1 cellular context compared by ENCODE assay signal in the genomic region with DNA sequence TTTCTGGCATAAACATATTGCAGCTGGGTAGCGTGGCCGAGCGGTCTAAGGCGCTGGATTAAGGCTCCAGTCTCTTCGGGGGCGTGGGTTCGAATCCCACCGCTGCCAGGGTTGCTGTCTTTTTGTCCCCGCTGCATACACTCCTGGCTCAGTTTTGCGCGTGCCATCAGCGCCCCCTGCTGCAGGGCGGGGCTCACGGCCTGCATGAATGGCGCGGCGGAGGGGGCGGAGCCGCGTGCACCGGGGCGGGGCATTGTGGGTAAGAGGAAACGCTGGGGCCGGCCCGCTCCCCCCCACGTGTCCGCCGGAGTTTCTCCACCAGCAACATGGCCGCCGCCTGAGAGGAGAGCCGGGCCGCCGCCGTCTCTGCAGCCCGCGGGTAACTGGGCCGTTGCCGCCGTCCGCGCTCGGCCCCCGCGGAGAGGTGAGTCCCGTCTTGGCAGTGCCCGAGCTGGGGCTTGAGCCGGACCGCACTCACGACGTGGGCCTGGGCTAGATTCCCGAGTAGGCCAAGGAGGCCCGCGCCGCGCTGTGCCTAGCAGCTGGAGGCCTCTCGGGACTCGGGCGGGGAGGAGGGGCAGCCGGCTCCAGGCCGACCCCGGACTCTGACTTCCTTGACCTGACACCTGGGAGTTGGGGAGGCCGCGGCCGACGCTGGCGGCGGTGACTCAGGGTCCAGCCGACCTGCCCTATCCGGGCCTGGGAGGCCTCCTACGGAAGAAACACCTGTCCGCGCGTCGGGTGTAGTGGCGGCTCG.
TF ChIP-seq lines count a peak whose summit lies in the region.

Gene POLR3E, plus strand, starts transcription at position 296 of the 757 bp plus-strand sequence. CDS start 5,560 bp downstream, outside the sequence.

TF ChIP-seq in HepG2, 621 proteins besides CTCF, POLR2A, EP300 and RAD21 (continued from another document and continues in another):
- peak; percentile 83 for TF ChIP-seq PAXIP1 (CRISPR knock-in tag; conservative IDR thresholded peaks at IDR 0.05)
- TF ChIP-seq PRMT3 (CRISPR knock-in tag; IDR thresholded peaks at IDR 0.05; ENCODE audit: borderline replicate concordance, low read depth) = no peak; the same call in 1 of the 2 replicates
- TF ChIP-seq SKI (IDR thresholded peaks at IDR 0.05; ENCODE audit: partially characterized antibody) = peak; percentile 89
- TF ChIP-seq HMGXB4 (CRISPR knock-in tag; IDR thresholded peaks at IDR 0.05; ENCODE audit: borderline replicate concordance in 1 of 2, low read depth in 1 of 2) = peak; percentile 100
- TF ChIP-seq, protein P1, sequence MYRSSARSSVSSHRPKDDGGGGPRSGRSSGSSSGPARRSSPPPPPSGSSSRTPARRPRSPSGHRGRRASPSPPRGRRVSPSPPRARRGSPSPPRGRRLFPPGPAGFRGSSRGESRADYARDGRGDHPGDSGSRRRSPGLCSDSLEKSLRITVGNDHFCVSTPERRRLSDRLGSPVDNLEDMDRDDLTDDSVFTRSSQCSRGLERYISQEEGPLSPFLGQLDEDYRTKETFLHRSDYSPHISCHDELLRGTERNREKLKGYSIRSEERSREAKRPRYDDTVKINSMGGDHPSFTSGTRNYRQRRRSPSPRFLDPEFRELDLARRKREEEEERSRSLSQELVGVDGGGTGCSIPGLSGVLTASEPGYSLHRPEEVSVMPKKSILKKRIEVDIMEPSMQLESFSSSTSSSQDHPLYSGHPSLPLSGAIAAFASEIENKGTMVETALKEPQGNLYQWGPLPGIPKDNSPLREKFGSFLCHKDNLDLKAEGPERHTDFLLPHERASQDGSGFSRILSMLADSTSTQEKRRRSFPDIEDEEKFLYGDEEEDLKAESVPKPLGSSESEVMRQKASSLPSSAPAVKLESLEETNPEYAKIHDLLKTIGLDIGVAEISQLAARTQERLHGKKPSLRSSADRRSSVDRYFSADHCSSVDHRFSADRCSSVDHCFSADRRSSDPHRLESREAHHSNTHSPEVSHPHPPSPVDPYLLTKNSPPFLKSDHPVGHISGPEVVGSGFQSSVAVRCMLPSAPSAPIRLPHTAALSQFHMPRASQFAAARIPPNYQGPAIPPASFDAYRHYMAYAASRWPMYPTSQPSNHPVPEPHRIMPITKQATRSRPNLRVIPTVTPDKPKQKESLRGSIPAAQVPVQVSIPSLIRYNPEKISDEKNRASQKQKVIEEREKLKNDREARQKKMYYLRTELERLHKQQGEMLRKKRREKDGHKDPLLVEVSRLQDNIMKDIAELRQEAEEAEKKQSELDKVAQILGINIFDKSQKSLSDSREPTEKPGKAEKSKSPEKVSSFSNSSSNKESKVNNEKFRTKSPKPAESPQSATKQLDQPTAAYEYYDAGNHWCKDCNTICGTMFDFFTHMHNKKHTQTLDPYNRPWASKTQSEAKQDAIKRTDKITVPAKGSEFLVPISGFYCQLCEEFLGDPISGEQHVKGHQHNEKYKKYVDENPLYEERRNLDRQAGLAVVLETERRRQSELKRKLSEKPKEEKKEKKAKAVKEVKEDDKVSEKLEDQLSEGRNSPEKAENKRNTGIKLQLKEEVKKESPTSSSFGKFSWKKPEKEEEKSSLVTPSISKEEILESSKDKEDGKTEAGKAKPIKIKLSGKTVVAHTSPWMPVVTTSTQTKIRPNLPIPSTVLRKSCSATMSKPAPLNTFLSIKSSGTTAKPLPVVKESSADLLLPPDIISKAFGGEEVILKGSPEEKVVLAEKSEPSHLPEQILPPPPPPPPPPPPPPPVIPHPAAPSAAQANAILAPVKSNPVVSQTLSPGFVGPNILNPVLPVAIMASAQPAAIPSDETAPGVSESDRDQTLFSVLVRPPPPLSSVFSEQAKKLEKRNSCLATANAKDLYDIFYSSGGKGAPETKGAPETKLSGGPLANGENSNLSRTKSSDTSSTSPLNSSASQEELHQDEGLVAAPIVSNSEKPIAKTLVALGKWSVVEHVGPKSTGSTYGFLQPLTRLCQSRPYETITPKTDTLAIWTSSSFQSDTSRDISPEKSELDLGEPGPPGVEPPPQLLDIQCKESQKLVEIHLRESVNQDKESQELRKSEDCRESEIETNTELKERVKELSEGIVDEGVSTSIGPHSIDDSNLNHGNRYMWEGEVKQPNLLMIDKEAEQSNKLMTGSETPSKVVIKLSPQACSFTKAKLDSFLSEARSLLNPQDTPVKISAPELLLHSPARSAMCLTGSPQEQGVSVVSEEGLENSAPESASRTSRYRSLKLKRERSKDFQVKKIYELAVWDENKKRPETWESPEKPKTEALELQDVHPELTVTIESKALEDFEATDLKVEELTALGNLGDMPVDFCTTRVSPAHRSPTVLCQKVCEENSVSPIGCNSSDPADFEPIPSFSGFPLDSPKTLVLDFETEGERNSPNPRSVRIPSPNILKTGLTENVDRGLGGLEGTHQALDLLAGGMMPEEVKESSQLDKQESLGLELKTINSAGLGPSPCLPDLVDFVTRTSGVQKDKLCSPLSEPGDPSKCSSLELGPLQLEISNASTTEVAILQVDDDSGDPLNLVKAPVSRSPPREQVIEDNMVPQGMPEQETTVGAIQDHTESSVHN (CRISPR knock-in tag; IDR thresholded peaks at IDR 0.05) = no peak; the same call in 1 of the 2 replicates
- TF ChIP-seq ZNF256 (CRISPR knock-in tag; conservative IDR thresholded peaks at IDR 0.05) = peak; percentile 62
- peak; percentile 99 for TF ChIP-seq ZNF362 (CRISPR knock-in tag; IDR thresholded peaks at IDR 0.05; ENCODE audit: borderline replicate concordance)
- TF ChIP-seq ZNF24 (IDR thresholded peaks at IDR 0.05) = peak; percentile 100
- peak; percentile 96 for TF ChIP-seq NCOA1 (CRISPR knock-in tag; IDR thresholded peaks at IDR 0.05)
- peak; percentile 52 for TF ChIP-seq E2F1 (CRISPR knock-in tag; IDR thresholded peaks at IDR 0.05)
- TF ChIP-seq, protein P2, sequence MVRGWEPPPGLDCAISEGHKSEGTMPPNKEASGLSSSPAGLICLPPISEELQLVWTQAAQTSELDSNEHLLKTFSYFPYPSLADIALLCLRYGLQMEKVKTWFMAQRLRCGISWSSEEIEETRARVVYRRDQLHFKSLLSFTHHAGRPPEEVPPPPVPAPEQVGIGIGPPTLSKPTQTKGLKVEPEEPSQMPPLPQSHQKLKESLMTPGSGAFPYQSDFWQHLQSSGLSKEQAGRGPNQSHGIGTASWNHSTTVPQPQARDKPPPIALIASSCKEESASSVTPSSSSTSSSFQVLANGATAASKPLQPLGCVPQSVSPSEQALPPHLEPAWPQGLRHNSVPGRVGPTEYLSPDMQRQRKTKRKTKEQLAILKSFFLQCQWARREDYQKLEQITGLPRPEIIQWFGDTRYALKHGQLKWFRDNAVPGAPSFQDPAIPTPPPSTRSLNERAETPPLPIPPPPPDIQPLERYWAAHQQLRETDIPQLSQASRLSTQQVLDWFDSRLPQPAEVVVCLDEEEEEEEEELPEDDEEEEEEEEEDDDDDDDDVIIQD (CRISPR knock-in tag; IDR thresholded peaks at IDR 0.05; ENCODE audit: low read depth) = peak; percentile 90
- TF ChIP-seq HBP1 (CRISPR knock-in tag; IDR thresholded peaks at IDR 0.05; ENCODE audit: low read depth) = peak; percentile 81; the same call in 1 of the 2 replicates
- TF ChIP-seq, protein P3, sequence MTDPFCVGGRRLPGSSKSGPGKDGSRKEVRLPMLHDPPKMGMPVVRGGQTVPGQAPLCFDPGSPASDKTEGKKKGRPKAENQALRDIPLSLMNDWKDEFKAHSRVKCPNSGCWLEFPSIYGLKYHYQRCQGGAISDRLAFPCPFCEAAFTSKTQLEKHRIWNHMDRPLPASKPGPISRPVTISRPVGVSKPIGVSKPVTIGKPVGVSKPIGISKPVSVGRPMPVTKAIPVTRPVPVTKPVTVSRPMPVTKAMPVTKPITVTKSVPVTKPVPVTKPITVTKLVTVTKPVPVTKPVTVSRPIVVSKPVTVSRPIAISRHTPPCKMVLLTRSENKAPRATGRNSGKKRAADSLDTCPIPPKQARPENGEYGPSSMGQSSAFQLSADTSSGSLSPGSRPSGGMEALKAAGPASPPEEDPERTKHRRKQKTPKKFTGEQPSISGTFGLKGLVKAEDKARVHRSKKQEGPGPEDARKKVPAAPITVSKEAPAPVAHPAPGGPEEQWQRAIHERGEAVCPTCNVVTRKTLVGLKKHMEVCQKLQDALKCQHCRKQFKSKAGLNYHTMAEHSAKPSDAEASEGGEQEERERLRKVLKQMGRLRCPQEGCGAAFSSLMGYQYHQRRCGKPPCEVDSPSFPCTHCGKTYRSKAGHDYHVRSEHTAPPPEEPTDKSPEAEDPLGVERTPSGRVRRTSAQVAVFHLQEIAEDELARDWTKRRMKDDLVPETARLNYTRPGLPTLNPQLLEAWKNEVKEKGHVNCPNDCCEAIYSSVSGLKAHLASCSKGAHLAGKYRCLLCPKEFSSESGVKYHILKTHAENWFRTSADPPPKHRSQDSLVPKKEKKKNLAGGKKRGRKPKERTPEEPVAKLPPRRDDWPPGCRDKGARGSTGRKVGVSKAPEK (CRISPR knock-in tag; IDR thresholded peaks at IDR 0.05; ENCODE audit: borderline replicate concordance) = peak; percentile 74; the same call in 1 of the 2 replicates
- TF ChIP-seq ZEB1 (IDR thresholded peaks at IDR 0.05; ENCODE audit: insufficient replicate concordance, low read depth) = peak; percentile 90
- no peak; the same call in 1 of the 2 replicates for TF ChIP-seq KDM5A (IDR thresholded peaks at IDR 0.05; ENCODE audit: borderline replicate concordance, low read length)
- TF ChIP-seq, protein P4, sequence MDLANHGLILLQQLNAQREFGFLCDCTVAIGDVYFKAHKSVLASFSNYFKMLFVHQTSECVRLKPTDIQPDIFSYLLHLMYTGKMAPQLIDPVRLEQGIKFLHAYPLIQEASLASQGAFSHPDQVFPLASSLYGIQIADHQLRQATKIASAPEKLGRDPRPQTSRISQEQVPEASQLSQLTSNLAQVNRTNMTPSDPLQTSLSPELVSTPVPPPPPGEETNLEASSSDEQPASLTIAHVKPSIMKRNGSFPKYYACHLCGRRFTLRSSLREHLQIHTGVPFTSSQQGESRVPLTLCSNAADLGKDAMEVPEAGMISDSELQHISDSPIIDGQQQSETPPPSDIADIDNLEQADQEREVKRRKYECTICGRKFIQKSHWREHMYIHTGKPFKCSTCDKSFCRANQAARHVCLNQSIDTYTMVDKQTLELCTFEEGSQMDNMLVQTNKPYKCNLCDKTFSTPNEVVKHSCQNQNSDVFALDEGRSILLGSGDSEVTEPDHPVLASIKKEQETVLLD (CRISPR knock-in tag; IDR thresholded peaks at IDR 0.05; ENCODE audit: low read depth) = peak; percentile 60
